9 cellular contexts compared by ENCODE assay signal in genomic region chr17:32488177-32488542, GRCh38. TPM values are rescaled to one million over a fixed set of nuclear protein-coding genes. Genes with fewer than 3 reads are reported as not detected.
DNase-seq lines count a peak whose midpoint lies in the region; ATAC-seq and TF ChIP-seq lines count a peak whose summit lies in the region.
"Had no signal": no experiment of that assay in that cellular context is flagged by ENCODE, and none has a peak within 500 bp of the region (broad histone marks: within the 10 kb centered on the region; RNA-seq: fewer than 3 reads in every experiment).

No MANE protein-coding gene starts in this region.

- BruUV-seq in MCF 10A (replicated peaks; lab: Mats Ljungman, UMichigan) = no TSS peak

- peak overlapping the region; percentile 23 for H3K27ac Mint-ChIP-seq in MCF 10A (ENCODE audit: low read depth, unreplicated experiment)
- H3K27ac Mint-ChIP-seq in activated CD4-positive, alpha-beta memory T cell treated with anti-CD3 and anti-CD28 coated beads, Interleukin-2, amount 10 ng/mL, durations not matched to agents 7 days and 5 days = peak overlapping the region; percentile 4
- H3K27ac Mint-ChIP-seq in type B pancreatic cell = peak overlapping the region; percentile 59

- peak overlapping the region; percentile 80 for H3K4me3 Mint-ChIP-seq in MCF 10A (ENCODE audit: unreplicated experiment)
- H3K4me3 Mint-ChIP-seq in activated CD4-positive, alpha-beta memory T cell treated with anti-CD3 and anti-CD28 coated beads, Interleukin-2, amount 10 ng/mL, durations not matched to agents 7 days and 5 days = peak overlapping the region; percentile 84
- peak overlapping the region; percentile 94 for H3K4me3 Mint-ChIP-seq in type B pancreatic cell

- intact Hi-C loops in MCF 10A (cut with micrococcal nuclease) = no loop called here
- intact Hi-C loops in breast epithelium (cut with DNase I; ENCODE audit: low total_unique reads) = no loop called here

- no peak overlapping the region for H3K9ac ChIP-seq in iPS-18a (ENCODE audit: low read length)

- POLR2A ChIA-PET in MCF 10A (lab: Yijun Ruan, JAX) = no interaction called here
- POLR2A ChIA-PET in activated CD4-positive, alpha-beta memory T cell treated with anti-CD3 and anti-CD28 coated beads, Interleukin-2, amount 10 ng/mL, durations not matched to agents 7 days and 5 days (lab: Charles Lee) = interaction anchor here (1.0 to 4.0 kb wide), 4 partner anchors 12 to 140 kb away, joined by 3 to 36 read pairs (median 10); no protein-coding TSS in a partner anchor

- H3K4me3 ChIP-seq in breast epithelium (no peak overlapping the region), iPS-18a (ENCODE audit: low read length) (peak overlapping the region; percentile 83)

- H3K27me3 Mint-ChIP-seq in MCF 10A (ENCODE audit: insufficient read depth, unreplicated experiment) (no peaks in the 10 kb centered on the region), type B pancreatic cell (peaks cover 3% of the 10 kb centered on the region)
- no peaks in the 10 kb centered on the region for H3K27me3 Mint-ChIP-seq in activated CD4-positive, alpha-beta memory T cell treated with anti-CD3 and anti-CD28 coated beads, Interleukin-2, amount 10 ng/mL, durations not matched to agents 7 days and 5 days

- H3K4me1 ChIP-seq in breast epithelium = peaks cover 0 to 10% of the 10 kb centered on the region in 2 donors
- H3K4me1 ChIP-seq in iPS-18a (ENCODE audit: control insufficient read depth, low read depth, low read length) = peaks cover 26% of the 10 kb centered on the region

- no peak overlapping the region for H3K27ac ChIP-seq in breast epithelium
- no peak overlapping the region for H3K27ac ChIP-seq in iPS-18a (ENCODE audit: low read length)
- H3K27ac ChIP-seq: uterus had no signal

- TF ChIP-seq CTCF in MCF 10A (IDR thresholded peaks at IDR 0.05; ENCODE audit: unreplicated experiment) (no peak), breast epithelium (IDR thresholded peaks at IDR 0.05) (no peak), type B pancreatic cell (conservative IDR thresholded peaks at IDR 0.05) (no peak), GM20000 (IDR thresholded peaks at IDR 0.05; ENCODE audit: extremely low read depth, missing control alignments) (no peak)

- H3K27me3 ChIP-seq in breast epithelium (no peaks in the 10 kb centered on the region), iPS-18a (ENCODE audit: control insufficient read depth, insufficient read depth, low read length) (no peaks in the 10 kb centered on the region)
- H3K27me3 ChIP-seq: uterus had no signal

- H3K36me3 Mint-ChIP-seq in MCF 10A (ENCODE audit: insufficient read depth, unreplicated experiment) (peaks cover 24% of the 10 kb centered on the region), type B pancreatic cell (peaks cover 7% of the 10 kb centered on the region)
- peaks cover 38% of the 10 kb centered on the region for H3K36me3 Mint-ChIP-seq in activated CD4-positive, alpha-beta memory T cell treated with anti-CD3 and anti-CD28 coated beads, Interleukin-2, amount 10 ng/mL, durations not matched to agents 7 days and 5 days (ENCODE audit: low read depth)

- no peak for ATAC-seq in HG03439 (IDR thresholded peaks at IDR 0.05; ENCODE audit: unreplicated experiment)

- DNase-seq in MCF 10A (ENCODE audit: unreplicated experiment) (no peak), breast epithelium (ENCODE audit: low spot score in 2 of 2) (no peak), type B pancreatic cell (ENCODE audit: extremely low spot score, unreplicated experiment) (no peak), GM20000 (ENCODE audit: low spot score) (no peak), AG08395 (ENCODE audit: low spot score) (no peak)
- no peak for DNase-seq in activated CD4-positive, alpha-beta memory T cell treated with anti-CD3 and anti-CD28 coated beads, Interleukin-2, amount 10 ng/mL, durations not matched to agents 7 days and 5 days
- DNase-seq: uterus had no signal

- no peak for TF ChIP-seq POLR2A in breast epithelium (IDR thresholded peaks at IDR 0.05)

- H3K36me3 ChIP-seq in breast epithelium = no peaks in the 10 kb centered on the region
- peaks cover 7% of the 10 kb centered on the region for H3K36me3 ChIP-seq in iPS-18a (ENCODE audit: control insufficient read depth, low read depth, low read length)
- H3K36me3 ChIP-seq: uterus had no signal

- peaks cover 33% of the 10 kb centered on the region for H3K4me1 Mint-ChIP-seq in MCF 10A (ENCODE audit: insufficient read depth, unreplicated experiment)
- peaks cover 60% of the 10 kb centered on the region for H3K4me1 Mint-ChIP-seq in activated CD4-positive, alpha-beta memory T cell treated with anti-CD3 and anti-CD28 coated beads, Interleukin-2, amount 10 ng/mL, durations not matched to agents 7 days and 5 days
- H3K4me1 Mint-ChIP-seq in type B pancreatic cell (ENCODE audit: unreplicated experiment) = peaks cover 29% of the 10 kb centered on the region

- H3K9me3 ChIP-seq in breast epithelium (no peaks in the 10 kb centered on the region), iPS-18a (ENCODE audit: control insufficient read depth, low read depth, low read length) (no peaks in the 10 kb centered on the region)
- H3K9me3 ChIP-seq: uterus had no signal

- CTCF ChIA-PET in MCF 10A (lab: Yijun Ruan, JAX) = interaction anchor here (0.6 to 2.2 kb wide), 7 partner anchors 8 to 944 kb away, joined by 3 to 8 read pairs (median 4); no protein-coding TSS in a partner anchor
- CTCF ChIA-PET in activated CD4-positive, alpha-beta memory T cell treated with anti-CD3 and anti-CD28 coated beads, Interleukin-2, amount 10 ng/mL, durations not matched to agents 7 days and 5 days (lab: Charles Lee) = interaction anchor here (1.5 to 2.4 kb wide), 2 partner anchors 171 to 293 kb away, joined by 3 to 7 read pairs; no protein-coding TSS in a partner anchor

- H3K9me3 Mint-ChIP-seq in MCF 10A (ENCODE audit: unreplicated experiment) (no peaks in the 10 kb centered on the region), type B pancreatic cell (no peaks in the 10 kb centered on the region)
- H3K9me3 Mint-ChIP-seq in activated CD4-positive, alpha-beta memory T cell treated with anti-CD3 and anti-CD28 coated beads, Interleukin-2, amount 10 ng/mL, durations not matched to agents 7 days and 5 days = no peaks in the 10 kb centered on the region

RNA-seq across cellular contexts. Expression of gene CDK5R1, which starts 1.4 kb away (rescaled TPM):
- total RNA-seq in MCF 10A (2022) (4.0 and 4.4 TPM in 2 replicates), breast epithelium (under 1 TPM; 0.66 to 0.88 (median 0.80) TPM), type B pancreatic cell (ENCODE audit: low replicate concordance) (6.9 and 9.7 TPM in 2 replicates)
- 1 to 10 TPM; 7.4 to 7.9 TPM for total RNA-seq in activated CD4-positive, alpha-beta memory T cell treated with anti-CD3 and anti-CD28 coated beads, Interleukin-2, amount 10 ng/mL, durations not matched to agents 7 days and 5 days

RNA-seq across cellular contexts. Expression of gene PSMD11, which starts 43.9 kb away (rescaled TPM):
- total RNA-seq in MCF 10A (2022) (123 and 134 TPM in 2 replicates), breast epithelium (10 to 100 TPM; 49.2 to 61.9 (median 56.6) TPM), type B pancreatic cell (ENCODE audit: low replicate concordance) (109 and 117 TPM in 2 replicates)
- 100 to 1,000 TPM; 105 to 110 TPM for total RNA-seq in activated CD4-positive, alpha-beta memory T cell treated with anti-CD3 and anti-CD28 coated beads, Interleukin-2, amount 10 ng/mL, durations not matched to agents 7 days and 5 days

Comparison
In these comparisons a context has a peak if more than half of its experiments do, and no peak if none do; other contexts are left out.
1. H3K27ac Mint-ChIP-seq: peak in every context shown above with its lines; median percentile 59 in type B pancreatic cell; 23 in MCF 10A; 4 in activated CD4-positive, alpha-beta memory T cell treated with anti-CD3 and anti-CD28 coated beads, Interleukin-2, amount 10 ng/mL, durations not matched to agents 7 days and 5 days.